Comparison of ENCODE assay signal across 8 cellular contexts in genomic region chr10:47309403-47310089, GRCh38. TPM values are rescaled to one million over a fixed set of nuclear protein-coding genes. Genes with fewer than 3 reads are reported as not detected.
A peak's percentile ranks its signal among the peaks of the same experiment; 100 is the strongest.
DNase-seq lines count a peak whose midpoint lies in the region; ATAC-seq and TF ChIP-seq lines count a peak whose summit lies in the region.

No MANE protein-coding gene starts in this region.

- peaks cover 0 to 1% of the 10 kb centered on the region in 2 donors for H3K36me3 ChIP-seq in body of pancreas (replicated peaks in 1 of 2; ENCODE audit: insufficient read depth in 1 of 2, low read depth in 2 of 2)

- no peak for TF ChIP-seq POLR2A in body of pancreas (IDR thresholded peaks at IDR 0.05)

- H3K27ac ChIP-seq in body of pancreas, result peak overlapping the region; percentile 54 to 83 (median 72)

- no peak overlapping the region for H3K4me3 Mint-ChIP-seq in neural crest cell

- peaks cover 6% of the 10 kb centered on the region for H3K27me3 Mint-ChIP-seq in neural crest cell (ENCODE audit: low read depth)

- no peak overlapping the region for H3K27ac Mint-ChIP-seq in neural crest cell (ENCODE audit: unreplicated experiment)

- TF ChIP-seq CTCF in body of pancreas (IDR thresholded peaks at IDR 0.05) (peak in 3 of 7 experiments; percentile 20 to 27 (median 22)), neural crest cell (conservative IDR thresholded peaks at IDR 0.05) (peak; percentile 42)

- no peak overlapping the region for H3K4me3 ChIP-seq in body of pancreas

- CTCF ChIA-PET in HEK293T (lab: Yijun Ruan, JAX), result no interaction called here

- POLR2A ChIA-PET in HEK293T (lab: Yijun Ruan, JAX), result no interaction called here

- intact Hi-C loops in body of pancreas (cut with DNase I), result no loop called here

- no peaks in the 10 kb centered on the region for H3K9me3 ChIP-seq in body of pancreas

- DNase-seq in NCI-H82 (lab: John Stamatoyannopoulos, UW) (peak; percentile 18), NCI-H82 treated with DMSO at 0.1 percent for 48 hours (lab: John Stamatoyannopoulos, UW; ENCODE audit: unreplicated experiment) (no peak), HEK293T (ENCODE audit: extremely low spot score) (peak; percentile 20), body of pancreas (no peak), neural crest cell (ENCODE audit: low read depth, low spot score) (no peak), NOMO-1 treated with DMSO at 0.1 percent for 48 hours (lab: John Stamatoyannopoulos, UW; ENCODE audit: unreplicated experiment) (no peak)

- no peak for ATAC-seq in body of pancreas
- no peak for ATAC-seq in GM19328 (IDR thresholded peaks at IDR 0.05; ENCODE audit: unreplicated experiment)
- no peak for ATAC-seq in GM18858 (IDR thresholded peaks at IDR 0.05; ENCODE audit: unreplicated experiment)

- peaks cover 77% of the 10 kb centered on the region for H3K4me1 ChIP-seq in body of pancreas

- H3K36me3 Mint-ChIP-seq in neural crest cell (ENCODE audit: low read depth), result no peaks in the 10 kb centered on the region

- no peaks in the 10 kb centered on the region for H3K9me3 Mint-ChIP-seq in neural crest cell

- 79 to 89% methylated on average over 27 to 33 of the region's 34 CpGs for WGBS in body of pancreas, 2 donors

- no peaks in the 10 kb centered on the region for H3K27me3 ChIP-seq in body of pancreas

- peaks cover 5% of the 10 kb centered on the region for H3K4me1 Mint-ChIP-seq in neural crest cell

TF ChIP-seq in HEK293T, 16 proteins besides CTCF, POLR2A, EP300 and RAD21:
- TF ChIP-seq CTBP1 (IDR thresholded peaks at IDR 0.05; ENCODE audit: borderline replicate concordance), result no peak
- TF ChIP-seq SP1 (IDR thresholded peaks at IDR 0.05), result no peak
- TF ChIP-seq ARNT (IDR thresholded peaks at IDR 0.05), result no peak

RNA-seq across cellular contexts. Expression of gene GDF10, which starts 9.5 kb away (rescaled TPM):
- 1 to 10 TPM; 6.6 to 8.0 TPM for total RNA-seq in body of pancreas
- 2.9 and 3.2 TPM in 2 replicates for total RNA-seq in neural crest cell

RNA-seq across cellular contexts. Expression of gene GDF2, which starts 12.7 kb away (rescaled TPM):
- total RNA-seq in body of pancreas (not detected), neural crest cell (not detected in 2 replicates)

RNA-seq across cellular contexts. Expression of gene RBP3, which starts 38.6 kb away (rescaled TPM):
- not detected for total RNA-seq in body of pancreas
- total RNA-seq in neural crest cell, result not detected in 2 replicates

Comparison
In these comparisons a context has a peak if more than half of its experiments do, and no peak if none do; other contexts are left out.
1. DNase-seq: peak in NCI-H82 (single experiment) and HEK293T (single experiment); none in NCI-H82 treated with DMSO at 0.1 percent for 48 hours (single experiment), body of pancreas (0 of 4), neural crest cell (single experiment) and NOMO-1 treated with DMSO at 0.1 percent for 48 hours (single experiment).